Comparison of ENCODE assay signal across 29 cellular contexts in genomic region chr12:2227360-2227759, GRCh38.
"Had no signal": no experiment of that assay in that cellular context is flagged by ENCODE, and none has a peak within 500 bp of the region (broad histone marks: within the 10 kb centered on the region; RNA-seq: fewer than 3 reads in every experiment).

No MANE protein-coding gene starts in this region.

- H3K4me1 ChIP-seq: adrenal gland, body of pancreas, esophagus squamous epithelium had no signal

- ATAC-seq: activated CD4-positive, CD25-positive, alpha-beta regulatory T cell treated with anti-CD3 and anti-CD28 coated beads, Interleukin-2, amount 50 U/mL, for 24 hours; activated CD8-positive, alpha-beta T cell treated with anti-CD3 and anti-CD28 coated beads for 36 hours; activated naive CD8-positive, alpha-beta T cell treated with anti-CD3 and anti-CD28 coated beads, Interleukin-2, amount 50 U/mL, for 24 hours; activated T-cell treated with anti-CD3 and anti-CD28 coated beads, Interleukin-2, amount 50 U/mL, for 4 hours; body of pancreas; effector memory CD8-positive, alpha-beta T cell; T-helper 17 cell had no signal

- FAIRE-seq: colon had no signal

- DNase-seq: activated B cell treated with CpG ODN at 0.5 μM for 24 hours; activated CD4-positive, alpha-beta T cell treated with anti-CD3 and anti-CD28 coated beads for 48 hours; activated CD4-positive, alpha-beta T cell treated with anti-CD3 and anti-CD28 coated beads, Interleukin-2, amount 50 U/mL, for 1 hour; activated CD4-positive, alpha-beta T cell treated with anti-CD3 and anti-CD28 coated beads, Interleukin-2, amount 50 U/mL, for 48 hours; activated CD8-positive, alpha-beta memory T cell treated with anti-CD3 and anti-CD28 coated beads for 24 hours; activated CD8-positive, alpha-beta T cell treated with anti-CD3 and anti-CD28 coated beads for 36 hours; activated effector memory CD4-positive, alpha-beta T cell treated with anti-CD3 and anti-CD28 coated beads, Interleukin-2, amount 50 U/mL, for 16 hours; activated naive CD4-positive, alpha-beta T cell treated with anti-CD3 and anti-CD28 coated beads for 36 hours; activated naive CD8-positive, alpha-beta T cell treated with anti-CD3 and anti-CD28 coated beads for 36 hours; activated naive CD8-positive, alpha-beta T cell treated with anti-CD3 and anti-CD28 coated beads, Interleukin-2, amount 50 U/mL, for 24 hours; activated T-cell treated with anti-CD3 and anti-CD28 coated beads, Interleukin-2, amount 50 U/mL, for 4 hours; adrenal gland; amygdala; aorta; body of pancreas; caudate nucleus; cortex of kidney; dermis blood vessel endothelial cell; effector CD4-positive, alpha-beta T cell; effector memory CD8-positive, alpha-beta T cell; erythroblast; esophagus squamous epithelium; foreskin melanocyte; T-helper 1 cell; T-helper 17 cell; T1000; WERI-Rb-1 had no signal

- H3K27me3 ChIP-seq: adrenal gland, body of pancreas had no signal

- H3K4me3 ChIP-seq: adrenal gland, body of pancreas, esophagus squamous epithelium had no signal

- H3K36me3 ChIP-seq: adrenal gland, esophagus squamous epithelium, WERI-Rb-1 had no signal

- H3K9me3 ChIP-seq: adrenal gland, body of pancreas, esophagus squamous epithelium had no signal

- H3K27ac ChIP-seq: adrenal gland, body of pancreas, esophagus squamous epithelium, WERI-Rb-1 had no signal
